ENCODE assay signal across 8 cellular contexts in genomic region chr1:27858072-27858948, GRCh38. TPM values are rescaled to one million over a fixed set of nuclear protein-coding genes. Genes with fewer than 3 reads are reported as not detected.
DNase-seq lines count a peak whose midpoint lies in the region; ATAC-seq and TF ChIP-seq lines count a peak whose summit lies in the region.

No MANE protein-coding gene starts in this region.

- intact Hi-C loops in activated CD4-positive, alpha-beta memory T cell treated with anti-CD3 and anti-CD28 coated beads for 36 hours (cut with micrococcal nuclease), result loop anchor here (1.0 to 5.0 kb wide), 2 partner anchors 121 to 349 kb away; no protein-coding TSS in a partner anchor

- ATAC-seq in HG03565 (IDR thresholded peaks at IDR 0.05; ENCODE audit: unreplicated experiment) (peak; percentile 49), HG03520 (IDR thresholded peaks at IDR 0.05; ENCODE audit: unreplicated experiment) (no peak)

- no peak overlapping the region for H3K27ac Mint-ChIP-seq in activated CD4-positive, alpha-beta memory T cell treated with anti-CD3 and anti-CD28 coated beads for 36 hours

- POLR2A ChIA-PET in activated CD4-positive, alpha-beta memory T cell treated with anti-CD3 and anti-CD28 coated beads for 36 hours (lab: Charles Lee), result no interaction called here

- DNase-seq in GM12864 (ENCODE audit: low read depth) (no peak), NCI-H774 (lab: John Stamatoyannopoulos, UW) (peak; percentile 19), ecto neural progenitor cell (ENCODE audit: low spot score) (peak; percentile 87), lung microvascular endothelial cell (ENCODE audit: low read depth in 2 of 2) (peak; percentile 77 to 87)
- DNase-seq in activated CD4-positive, alpha-beta memory T cell treated with anti-CD3 and anti-CD28 coated beads for 36 hours, result peak; percentile 90
- DNase-seq in stimulated activated CD8-positive, alpha-beta memory T cell treated with anti-CD3 and anti-CD28 coated beads, Interleukin-12 subunit alpha, Interleukin-12 subunit beta, amount 100 ng/mL, for 4 hours (ENCODE audit: low read depth), result peak; percentile 65

- no peak overlapping the region for H3K4me3 ChIP-seq in GM12864 (ENCODE audit: low read depth, low read length)

- CTCF ChIA-PET in activated CD4-positive, alpha-beta memory T cell treated with anti-CD3 and anti-CD28 coated beads for 36 hours (lab: Charles Lee), result interaction anchor here (0.5 to 2.5 kb wide), 36 partner anchors 9 to 496 kb away, joined by 3 to 32 read pairs (median 4); partner anchors contain the start of genes EYA3 and SMPDL3B

- no peaks in the 10 kb centered on the region for H3K27me3 Mint-ChIP-seq in activated CD4-positive, alpha-beta memory T cell treated with anti-CD3 and anti-CD28 coated beads for 36 hours

- TF ChIP-seq CTCF in GM12864 (IDR thresholded peaks at IDR 0.05; ENCODE audit: low read depth, low read length, missing control alignments), result peak; percentile 100

- no peak overlapping the region for H3K4me3 Mint-ChIP-seq in activated CD4-positive, alpha-beta memory T cell treated with anti-CD3 and anti-CD28 coated beads for 36 hours

- peaks cover 10% of the 10 kb centered on the region for H3K4me1 Mint-ChIP-seq in activated CD4-positive, alpha-beta memory T cell treated with anti-CD3 and anti-CD28 coated beads for 36 hours (ENCODE audit: low read depth)

- H3K9me3 Mint-ChIP-seq in activated CD4-positive, alpha-beta memory T cell treated with anti-CD3 and anti-CD28 coated beads for 36 hours, result no peaks in the 10 kb centered on the region

- H3K36me3 Mint-ChIP-seq in activated CD4-positive, alpha-beta memory T cell treated with anti-CD3 and anti-CD28 coated beads for 36 hours, result no peaks in the 10 kb centered on the region

RNA-seq across cellular contexts. Expression of gene THEMIS2, which starts 14.0 kb away (rescaled TPM):
- total RNA-seq in activated CD4-positive, alpha-beta memory T cell treated with anti-CD3 and anti-CD28 coated beads for 36 hours, result 10 to 100 TPM; 27.4 to 29.3 TPM
- total RNA-seq in lung microvascular endothelial cell, result 34.7 and 35.9 TPM in 2 replicates

RNA-seq across cellular contexts. Expression of gene PPP1R8, which starts 27.7 kb away (rescaled TPM):
- 10 to 100 TPM; 42.9 to 43.8 TPM for total RNA-seq in activated CD4-positive, alpha-beta memory T cell treated with anti-CD3 and anti-CD28 coated beads for 36 hours
- total RNA-seq in lung microvascular endothelial cell, result 47.7 and 56.5 TPM in 2 replicates

RNA-seq across cellular contexts. Expression of gene RPA2, which starts 56.1 kb away (rescaled TPM):
- total RNA-seq in activated CD4-positive, alpha-beta memory T cell treated with anti-CD3 and anti-CD28 coated beads for 36 hours, result 10 to 100 TPM; 90.2 to 94.8 TPM
- total RNA-seq in lung microvascular endothelial cell, result 41.1 and 47.5 TPM in 2 replicates
